Comparison of ENCODE assay signal across 9 cellular contexts in genomic region chr22:36180928-36181327, GRCh38.
"Had no signal": no experiment of that assay in that cellular context is flagged by ENCODE, and none has a peak within 500 bp of the region (broad histone marks: within the 10 kb centered on the region; RNA-seq: fewer than 3 reads in every experiment).

No MANE protein-coding gene starts in this region.

- DNase-seq: foreskin keratinocyte had no signal

- H3K27ac ChIP-seq: colonic mucosa, dorsolateral prefrontal cortex, esophagus muscularis mucosa, foreskin keratinocyte, gastroesophageal sphincter, heart left ventricle, hepatocyte, left lung, lower lobe of right lung had no signal

- H3K4me3 ChIP-seq: colonic mucosa, dorsolateral prefrontal cortex, esophagus muscularis mucosa, gastroesophageal sphincter, heart left ventricle, hepatocyte, left lung, lower lobe of right lung had no signal
